ENCODE assay signal across 38 cellular contexts in genomic region chr2:232831496-232831895, GRCh38.
"Had no signal": no experiment of that assay in that cellular context is flagged by ENCODE, and none has a peak within 500 bp of the region (broad histone marks: within the 10 kb centered on the region; RNA-seq: fewer than 3 reads in every experiment).

No MANE protein-coding gene starts in this region.

- H3K9ac ChIP-seq: KMS-11 had no signal

- H3K9me3 ChIP-seq: ascending aorta, Peyer's patch had no signal

- H3K27ac Mint-ChIP-seq: activated CD8-positive, alpha-beta T cell treated with anti-CD3 and anti-CD28 coated beads for 36 hours; activated naive CD8-positive, alpha-beta T cell treated with anti-CD3 and anti-CD28 coated beads, Interleukin-2, amount 10 ng/mL, durations not matched to agents 7 days and 5 days; activated T-cell treated with anti-CD3 and anti-CD28 coated beads, Interleukin-2, amount 50 U/mL, for 72 hours; activated T-helper 17 cell treated with anti-CD3 and anti-CD28 coated beads, Interleukin-2, amount 50 U/mL, for 72 hours had no signal

- H3K4me3 Mint-ChIP-seq: activated CD8-positive, alpha-beta T cell treated with anti-CD3 and anti-CD28 coated beads for 36 hours; activated naive CD4-positive, alpha-beta T cell treated with anti-CD3 and anti-CD28 coated beads, Interleukin-2, amount 50 U/mL, for 24 hours; activated naive CD8-positive, alpha-beta T cell treated with anti-CD3 and anti-CD28 coated beads, Interleukin-2, amount 10 ng/mL, durations not matched to agents 7 days and 5 days; activated T-cell treated with anti-CD3 and anti-CD28 coated beads, Interleukin-2, amount 50 U/mL, for 72 hours; activated T-helper 17 cell treated with anti-CD3 and anti-CD28 coated beads, Interleukin-2, amount 50 U/mL, for 72 hours; central memory CD8-positive, alpha-beta T cell; T-cell had no signal

- ATAC-seq: activated CD8-positive, alpha-beta T cell treated with anti-CD3 and anti-CD28 coated beads for 36 hours; activated T-cell treated with anti-CD3 and anti-CD28 coated beads, Interleukin-2, amount 50 U/mL, for 72 hours; activated T-helper 17 cell treated with anti-CD3 and anti-CD28 coated beads, Interleukin-2, amount 50 U/mL, for 72 hours; PC-3; Right ventricle myocardium inferior; SK-N-SH treated with all-trans-retinoic acid at 6 μM for 48 hours; T-cell had no signal

- H3K27me3 ChIP-seq: ascending aorta, cardiac muscle cell, Peyer's patch had no signal

- H3K27ac ChIP-seq: ascending aorta, cardiac muscle cell, KMS-11, Peyer's patch, RWPE1, WERI-Rb-1 had no signal

- H3K4me1 ChIP-seq: ascending aorta had no signal

- DNase-seq: activated CD4-positive, alpha-beta T cell treated with anti-CD3 and anti-CD28 coated beads for 1 hour; activated CD4-positive, alpha-beta T cell treated with anti-CD3 and anti-CD28 coated beads for 48 hours; activated CD4-positive, alpha-beta T cell treated with anti-CD3 and anti-CD28 coated beads, Interleukin-2, amount 50 U/mL, for 4 hours; activated CD4-positive, CD25-positive, alpha-beta regulatory T cell; activated CD8-positive, alpha-beta T cell treated with anti-CD3 and anti-CD28 coated beads for 36 hours; activated gamma-delta T cell; activated naive CD4-positive, alpha-beta T cell treated with Interleukin-2 at 50 U/mL for 16 hours; activated naive CD8-positive, alpha-beta T cell treated with anti-CD3 and anti-CD28 coated beads, Interleukin-2, amount 10 ng/mL, durations not matched to agents 7 days and 5 days; activated T-cell treated with anti-CD3 and anti-CD28 coated beads, Interleukin-2, amount 50 U/mL, for 1 hour; activated T-cell treated with anti-CD3 and anti-CD28 coated beads, Interleukin-2, amount 50 U/mL, for 72 hours; amygdala; MM.1S; MV-4-11; NCI-H1092; NCI-H1436 treated with DMSO at 0.1 percent for 48 hours; NCI-H187; NCI-H2029 treated with DMSO at 0.1 percent for 48 hours; NCI-H2107; NCI-H2171; NCI-H226; NCI-H524 treated with DMSO at 0.1 percent for 48 hours; NK-92 treated with Interleukin-12 subunit alpha and Interleukin-12 subunit beta, amount 100 ng/mL, for 24 hours; PC-3; Peyer's patch; SIG-M5; T-cell; T-helper 2 cell; T-helper 9 cell; WERI-Rb-1 had no signal

- H3K27me3 Mint-ChIP-seq: activated CD8-positive, alpha-beta T cell treated with anti-CD3 and anti-CD28 coated beads for 36 hours; activated naive CD4-positive, alpha-beta T cell treated with anti-CD3 and anti-CD28 coated beads, Interleukin-2, amount 50 U/mL, for 24 hours; activated naive CD8-positive, alpha-beta T cell treated with anti-CD3 and anti-CD28 coated beads, Interleukin-2, amount 10 ng/mL, durations not matched to agents 7 days and 5 days; activated T-helper 17 cell treated with anti-CD3 and anti-CD28 coated beads, Interleukin-2, amount 50 U/mL, for 72 hours; central memory CD8-positive, alpha-beta T cell; T-cell had no signal

- H3K9me3 Mint-ChIP-seq: activated CD8-positive, alpha-beta T cell treated with anti-CD3 and anti-CD28 coated beads for 36 hours; activated naive CD4-positive, alpha-beta T cell treated with anti-CD3 and anti-CD28 coated beads, Interleukin-2, amount 50 U/mL, for 24 hours; activated naive CD8-positive, alpha-beta T cell treated with anti-CD3 and anti-CD28 coated beads, Interleukin-2, amount 10 ng/mL, durations not matched to agents 7 days and 5 days; activated T-cell treated with anti-CD3 and anti-CD28 coated beads, Interleukin-2, amount 50 U/mL, for 72 hours; activated T-helper 17 cell treated with anti-CD3 and anti-CD28 coated beads, Interleukin-2, amount 50 U/mL, for 72 hours; central memory CD8-positive, alpha-beta T cell; T-cell had no signal

- H3K4me3 ChIP-seq: ascending aorta, cardiac muscle cell, Peyer's patch had no signal

- H3K4me2 ChIP-seq: KMS-11 had no signal
